8 cellular contexts compared by ENCODE assay signal in genomic region chr14:22979748-22980392, GRCh38. TPM values are rescaled to one million over a fixed set of nuclear protein-coding genes. Genes with fewer than 3 reads are reported as not detected.
DNase-seq lines count a peak whose midpoint lies in the region; ATAC-seq and TF ChIP-seq lines count a peak whose summit lies in the region.

No MANE protein-coding gene starts in this region.

- peak overlapping the region; percentile 72 to 81 for H3K4me3 ChIP-seq in ascending aorta
- peak overlapping the region; percentile 89 for H3K4me3 ChIP-seq in kidney epithelial cell (ENCODE audit: low read depth, low read length)
- peak overlapping the region in 1 of 4 donors; percentile 65 for H3K4me3 ChIP-seq in transverse colon

- H3K4me1 Mint-ChIP-seq in activated T-cell treated with anti-CD3 and anti-CD28 coated beads, Interleukin-2, amount 50 U/mL, for 4 hours (ENCODE audit: low read depth), result peaks cover 6% of the 10 kb centered on the region
- peaks cover 7% of the 10 kb centered on the region for H3K4me1 Mint-ChIP-seq in activated T-cell treated with anti-CD3 and anti-CD28 coated beads, Interleukin-2, amount 50 U/mL, for 24 hours (ENCODE audit: low read depth)

- DNase-seq in activated T-cell treated with anti-CD3 and anti-CD28 coated beads, Interleukin-2, amount 50 U/mL, for 4 hours, result no peak
- no peak for DNase-seq in activated T-cell treated with anti-CD3 and anti-CD28 coated beads, Interleukin-2, amount 50 U/mL, for 24 hours
- DNase-seq in ascending aorta (ENCODE audit: low spot score in 2 of 2) (peak in 1 of 2 donors; percentile 61), kidney epithelial cell (ENCODE audit: low read depth) (no peak), transverse colon (no peak), CD1c-positive myeloid dendritic cell (ENCODE audit: extremely low spot score) (no peak), DMS153 treated with DMSO at 0.1 percent for 48 hours (lab: John Stamatoyannopoulos, UW; ENCODE audit: unreplicated experiment) (no peak)

- no peaks in the 10 kb centered on the region for H3K9me3 Mint-ChIP-seq in activated T-cell treated with anti-CD3 and anti-CD28 coated beads, Interleukin-2, amount 50 U/mL, for 4 hours
- no peaks in the 10 kb centered on the region for H3K9me3 Mint-ChIP-seq in activated T-cell treated with anti-CD3 and anti-CD28 coated beads, Interleukin-2, amount 50 U/mL, for 24 hours

- H3K4me1 ChIP-seq in ascending aorta, result peaks cover 5 to 44% of the 10 kb centered on the region in 2 donors
- peaks cover 11 to 68% (median 45%) of the 10 kb centered on the region in 4 donors for H3K4me1 ChIP-seq in transverse colon

- TF ChIP-seq CTCF in ascending aorta (IDR thresholded peaks at IDR 0.05) (no peak), kidney epithelial cell (IDR thresholded peaks at IDR 0.05; ENCODE audit: insufficient read depth, low read length, poor library complexity, severe bottlenecking) (no peak), transverse colon (IDR thresholded peaks at IDR 0.05) (no peak)

- H3K4me3 Mint-ChIP-seq in activated T-cell treated with anti-CD3 and anti-CD28 coated beads, Interleukin-2, amount 50 U/mL, for 4 hours, result peak overlapping the region; percentile 57
- no peak overlapping the region for H3K4me3 Mint-ChIP-seq in activated T-cell treated with anti-CD3 and anti-CD28 coated beads, Interleukin-2, amount 50 U/mL, for 24 hours

- no peak overlapping the region for H3K27ac Mint-ChIP-seq in activated T-cell treated with anti-CD3 and anti-CD28 coated beads, Interleukin-2, amount 50 U/mL, for 24 hours

- 78 to 85% methylated on average over 3 to 8 of the region's 8 CpGs for WGBS in transverse colon (ENCODE audit: low coverage in 1 of 2), 2 donors

- intact Hi-C loops in ascending aorta (cut with DNase I) (loop anchor here (5.0 kb wide), 3 partner anchors 108 to 423 kb away; partner anchors contain the start of genes LRP10 and MMP14), transverse colon (cut with DNase I; ENCODE audit: low total_unique reads) (no loop called here)

- in situ Hi-C loops in transverse colon (cut with MboI; ENCODE audit: low pct_ligation_motif_present in 1 of 4, low pct_unique_long_range_greater_than_20kb in 1 of 4, low sequenced_read_pairs in 3 of 4), result loop anchor here in 2 of 4 donors (10.0 kb wide), 1 partner anchor 85 kb away; no protein-coding TSS in a partner anchor

- no peaks in the 10 kb centered on the region for H3K36me3 Mint-ChIP-seq in activated T-cell treated with anti-CD3 and anti-CD28 coated beads, Interleukin-2, amount 50 U/mL, for 4 hours (ENCODE audit: insufficient read depth)
- H3K36me3 Mint-ChIP-seq in activated T-cell treated with anti-CD3 and anti-CD28 coated beads, Interleukin-2, amount 50 U/mL, for 24 hours (ENCODE audit: low read depth), result no peaks in the 10 kb centered on the region

- H3K36me3 ChIP-seq in ascending aorta, result peaks cover 0 to 2% of the 10 kb centered on the region in 2 donors
- H3K36me3 ChIP-seq in kidney epithelial cell (ENCODE audit: control insufficient read depth, insufficient read depth, low read length), result no peaks in the 10 kb centered on the region
- no peaks in the 10 kb centered on the region for H3K36me3 ChIP-seq in transverse colon

- H3K27ac ChIP-seq in ascending aorta (peak overlapping the region; percentile 86 to 92), transverse colon (peak overlapping the region; percentile 27 to 86 (median 66))

- H3K27me3 Mint-ChIP-seq in activated T-cell treated with anti-CD3 and anti-CD28 coated beads, Interleukin-2, amount 50 U/mL, for 4 hours (ENCODE audit: low read depth), result peaks cover 5% of the 10 kb centered on the region
- peaks cover 3% of the 10 kb centered on the region for H3K27me3 Mint-ChIP-seq in activated T-cell treated with anti-CD3 and anti-CD28 coated beads, Interleukin-2, amount 50 U/mL, for 24 hours

- no peak for TF ChIP-seq POLR2A in transverse colon (IDR thresholded peaks at IDR 0.05)

- ATAC-seq in activated T-cell treated with anti-CD3 and anti-CD28 coated beads, Interleukin-2, amount 50 U/mL, for 4 hours, result no peak
- no peak for ATAC-seq in GM21526 (IDR thresholded peaks at IDR 0.05; ENCODE audit: low FRiP score, unreplicated experiment)

- TF ChIP-seq EP300 in transverse colon (IDR thresholded peaks at IDR 0.05; ENCODE audit: low read depth), result no peak

- no peaks in the 10 kb centered on the region for H3K9me3 ChIP-seq in ascending aorta
- no peaks in the 10 kb centered on the region for H3K9me3 ChIP-seq in transverse colon

- H3K27me3 ChIP-seq in ascending aorta (no peaks in the 10 kb centered on the region), kidney epithelial cell (ENCODE audit: control insufficient read depth, insufficient read depth, low read length) (no peaks in the 10 kb centered on the region), transverse colon (peaks cover 17% of the 10 kb centered on the region)

RNA-seq across cellular contexts. Expression of gene AJUBA, which starts 2.5 kb away (rescaled TPM):
- total RNA-seq in activated T-cell treated with anti-CD3 and anti-CD28 coated beads, Interleukin-2, amount 50 U/mL, for 4 hours, result 1 to 10 TPM; 2.0 to 3.8 (median 2.6) TPM
- total RNA-seq in ascending aorta (11.6 TPM), kidney epithelial cell (87.2 and 90.8 TPM in 2 replicates), transverse colon (1 to 10 TPM in 3 of 4 donors, not detected in 1; 1.8 to 5.2 (median 3.7) TPM)

RNA-seq across cellular contexts. Expression of gene HAUS4, which starts 23.0 kb away (rescaled TPM):
- 10 to 100 TPM; 28.8 to 39.7 (median 38.5) TPM for total RNA-seq in activated T-cell treated with anti-CD3 and anti-CD28 coated beads, Interleukin-2, amount 50 U/mL, for 4 hours
- total RNA-seq in ascending aorta (61.8 TPM), kidney epithelial cell (31.7 and 36.5 TPM in 2 replicates), transverse colon (10 to 100 TPM; 66.2 to 98.9 (median 85.1) TPM)

RNA-seq across cellular contexts. Expression of gene C14orf93, which starts 30.1 kb away (rescaled TPM):
- total RNA-seq in activated T-cell treated with anti-CD3 and anti-CD28 coated beads, Interleukin-2, amount 50 U/mL, for 4 hours, result 1 to 10 TPM; 3.6 to 5.4 (median 5.1) TPM
- total RNA-seq in ascending aorta (7.1 TPM), kidney epithelial cell (8.4 and 9.7 TPM in 2 replicates), transverse colon (10 to 100 TPM; 17.1 to 41.2 (median 23.9) TPM)

RNA-seq across cellular contexts. Expression of gene PRMT5, which starts 50.7 kb away (rescaled TPM):
- 100 to 1,000 TPM; 256 to 289 (median 263) TPM for total RNA-seq in activated T-cell treated with anti-CD3 and anti-CD28 coated beads, Interleukin-2, amount 50 U/mL, for 4 hours
- total RNA-seq in ascending aorta (118 TPM), kidney epithelial cell (94.0 and 107 TPM in 2 replicates), transverse colon (10 to 100 TPM; 32.2 to 92.3 (median 43.4) TPM)

RNA-seq across cellular contexts. Expression of gene PSMB5, which starts 54.8 kb away (rescaled TPM):
- 100 to 1,000 TPM; 220 to 231 (median 227) TPM for total RNA-seq in activated T-cell treated with anti-CD3 and anti-CD28 coated beads, Interleukin-2, amount 50 U/mL, for 4 hours
- total RNA-seq in ascending aorta, result 62.7 TPM
- total RNA-seq in kidney epithelial cell, result 199 and 244 TPM in 2 replicates
- 10 to 100 TPM in 3 of 4 donors, 1 to 10 TPM in 1; 8.6 to 85.1 (median 42.5) TPM for total RNA-seq in transverse colon
